Comparison of ENCODE assay signal across 13 cellular contexts in the genomic region with DNA sequence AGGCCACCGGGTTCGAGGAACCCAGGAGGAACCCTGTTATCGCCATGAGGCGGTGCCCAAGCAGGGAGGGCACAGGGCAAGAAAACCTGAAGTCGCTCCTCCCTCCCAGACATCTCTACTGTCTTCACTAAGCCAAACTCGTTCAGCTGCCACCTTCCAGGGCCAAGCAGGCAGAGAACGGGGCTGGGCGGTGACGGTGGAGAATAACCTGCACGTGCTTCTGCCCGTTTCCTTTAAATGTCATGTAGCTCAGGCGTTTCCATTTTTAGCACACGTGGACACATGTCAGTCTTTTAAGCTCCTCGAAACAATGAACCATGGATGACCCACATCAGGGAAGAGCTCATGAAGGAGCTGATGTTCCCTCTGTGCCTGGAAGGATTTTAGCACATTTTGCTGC.
"Had no signal": no experiment of that assay in that cellular context is flagged by ENCODE, and none has a peak within 500 bp of the region (broad histone marks: within the 10 kb centered on the region; RNA-seq: fewer than 3 reads in every experiment).

No MANE protein-coding gene starts in this region.

- FAIRE-seq: frontal cortex had no signal

- H3K27me3 ChIP-seq: dorsolateral prefrontal cortex, heart right ventricle, tibial artery had no signal

- H3K4me3 ChIP-seq: dorsolateral prefrontal cortex, heart right ventricle, lung, smooth muscle cell, tibial artery had no signal

- DNase-seq: cortex of kidney; dorsolateral prefrontal cortex; effector CD8-positive, alpha-beta T cell; heart right ventricle; islet precursor cell; left ventricle myocardium superior; naive thymus-derived CD8-positive, alpha-beta T cell; stimulated activated CD4-positive, alpha-beta T cell treated with anti-CD3 and anti-CD28 coated beads, Interleukin-2, amount 100 ng/mL, for 48 hours; tibial artery had no signal

- H3K27ac ChIP-seq: dorsolateral prefrontal cortex, heart right ventricle, tibial artery had no signal

- H3K36me3 ChIP-seq: heart right ventricle, tibial artery had no signal

- H3K4me2 ChIP-seq: smooth muscle cell had no signal

- ATAC-seq: left ventricle myocardium superior; naive thymus-derived CD8-positive, alpha-beta T cell; right cardiac atrium had no signal

- H3K9me3 ChIP-seq: tibial artery had no signal
